Comparison of ENCODE assay signal across 14 cellular contexts in the genomic region with DNA sequence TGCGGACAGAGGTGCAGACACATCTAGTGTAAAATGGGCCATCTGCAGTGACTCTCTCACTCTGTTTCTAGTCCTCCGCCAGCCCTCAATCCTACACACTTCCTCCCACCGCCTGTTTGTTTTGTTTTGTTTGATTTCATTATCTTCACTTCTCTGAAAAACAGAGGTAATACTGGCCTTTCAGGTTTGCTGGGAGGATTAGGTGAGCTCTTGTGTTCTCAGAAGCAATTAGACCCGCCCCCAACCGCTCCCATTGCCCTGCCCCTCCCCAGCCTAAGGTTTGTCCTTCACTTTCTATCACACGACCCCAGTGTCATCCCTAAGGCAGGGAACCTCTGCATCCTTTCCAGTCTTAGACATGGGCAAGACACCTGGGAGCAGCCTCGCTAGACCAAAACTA. TPM values are rescaled to one million over a fixed set of nuclear protein-coding genes. Genes with fewer than 3 reads are reported as not detected.
DNase-seq lines count a peak whose midpoint lies in the region; ATAC-seq and TF ChIP-seq lines count a peak whose summit lies in the region.
"Had no signal": no experiment of that assay in that cellular context is flagged by ENCODE, and none has a peak within 500 bp of the region (broad histone marks: within the 10 kb centered on the region; RNA-seq: fewer than 3 reads in every experiment).

No MANE protein-coding gene starts in this region.

- H3K4me1 Mint-ChIP-seq in mesothelial cell of epicardium = peaks cover 24% of the 10 kb centered on the region

- H3K27ac ChIP-seq in 22Rv1 (peak overlapping the region; percentile 89), VCaP (peak overlapping the region; percentile 100), mesenchymal stem cell (ENCODE audit: low read length, poor library complexity, severe bottlenecking) (no peak overlapping the region)
- H3K27ac ChIP-seq: SJCRH30, spleen had no signal

- H2BK15ac ChIP-seq in mesenchymal stem cell (ENCODE audit: low read depth, poor library complexity, severe bottlenecking) = no peak overlapping the region

- no peaks in the 10 kb centered on the region for H3K9me3 ChIP-seq in mesenchymal stem cell (ENCODE audit: control insufficient read depth, low read length)
- H3K9me3 ChIP-seq: SJCRH30, spleen had no signal

- H2BK12ac ChIP-seq in mesenchymal stem cell (ENCODE audit: low read length in 2 of 2) = no peak overlapping the region

- H3K27ac Mint-ChIP-seq in mesothelial cell of epicardium = peak overlapping the region; percentile 82
- H3K27ac Mint-ChIP-seq: nephron had no signal

- H4K91ac ChIP-seq in mesenchymal stem cell (ENCODE audit: low read length) = no peak overlapping the region

- TF ChIP-seq CTCF in 22Rv1 (IDR thresholded peaks at IDR 0.05) = no peak
- TF ChIP-seq CTCF in VCaP (conservative IDR thresholded peaks at IDR 0.05) = no peak
- TF ChIP-seq CTCF in mesothelial cell of epicardium (IDR thresholded peaks at IDR 0.05; ENCODE audit: unreplicated experiment) = no peak

- no peaks in the 10 kb centered on the region for H3K27me3 Mint-ChIP-seq in mesothelial cell of epicardium (ENCODE audit: low read depth)

- H4K8ac ChIP-seq in mesenchymal stem cell (ENCODE audit: low read length) = no peak overlapping the region

- H2AFZ ChIP-seq in mesenchymal stem cell (ENCODE audit: low read depth, low read length) = no peak overlapping the region

- no peak for ATAC-seq in GM21717 (IDR thresholded peaks at IDR 0.05; ENCODE audit: unreplicated experiment)

- H3K27me3 ChIP-seq in mesenchymal stem cell (ENCODE audit: control insufficient read depth in 1 of 2, insufficient read depth in 1 of 2, low read length in 2 of 2) = no peaks in the 10 kb centered on the region
- H3K27me3 ChIP-seq: SJCRH30 had no signal

- no peak overlapping the region for H3K9ac ChIP-seq in mesenchymal stem cell (ENCODE audit: low read length)

- H3K18ac ChIP-seq in mesenchymal stem cell (ENCODE audit: low read depth in 1 of 2, low read length in 2 of 2) = no peak overlapping the region

- no peak overlapping the region for H2BK5ac ChIP-seq in mesenchymal stem cell (ENCODE audit: low read depth, low read length, poor library complexity, severe bottlenecking)

- H3K23ac ChIP-seq in mesenchymal stem cell (ENCODE audit: low read length in 2 of 2) = no peak overlapping the region

- no peak overlapping the region for H3K4me3 Mint-ChIP-seq in mesothelial cell of epicardium
- H3K4me3 Mint-ChIP-seq: nephron had no signal

- DNase-seq in HPDE6-E6E7 (ENCODE audit: extremely low spot score) (peak; percentile 34), mesothelial cell of epicardium (ENCODE audit: low spot score in 2 of 2, unreplicated experiment in 2 of 2) (no peak), mesenchymal stem cell (no peak), NCI-H226 (no peak), HK-2 (ENCODE audit: unreplicated experiment) (no peak)
- DNase-seq: activated CD8-positive, alpha-beta memory T cell treated with anti-CD3 and anti-CD28 coated beads, Interleukin-2, amount 50 U/mL, for 48 hours; NCI-H524; spleen had no signal

- H3K4me2 ChIP-seq in mesenchymal stem cell (ENCODE audit: low read length, poor library complexity, severe bottlenecking) = no peak overlapping the region

- H3K9me3 Mint-ChIP-seq in mesothelial cell of epicardium = peaks cover 5% of the 10 kb centered on the region

- H3K36me3 ChIP-seq in mesenchymal stem cell (ENCODE audit: control insufficient read depth in 1 of 2, insufficient read depth in 2 of 2, low read depth in 1 of 2, low read length in 2 of 2) = no peaks in the 10 kb centered on the region
- H3K36me3 ChIP-seq: SJCRH30, spleen had no signal

- WGBS in mesenchymal stem cell = 71% methylated on average over 5 of the region's 7 CpGs

- H2AK5ac ChIP-seq in mesenchymal stem cell (ENCODE audit: low read length, severe bottlenecking) = no peak overlapping the region

- H3K4ac ChIP-seq in mesenchymal stem cell (ENCODE audit: low read depth in 1 of 2, low read length in 2 of 2) = no peak overlapping the region

- no peak overlapping the region for H3K14ac ChIP-seq in mesenchymal stem cell (ENCODE audit: low read length in 2 of 2)

- no peaks in the 10 kb centered on the region for H3K36me3 Mint-ChIP-seq in mesothelial cell of epicardium

- no peaks in the 10 kb centered on the region for H3K79me1 ChIP-seq in mesenchymal stem cell (replicated peaks; ENCODE audit: low read length, poor library complexity, severe bottlenecking)

- peaks cover 4% of the 10 kb centered on the region for H3K4me1 ChIP-seq in mesenchymal stem cell (ENCODE audit: control insufficient read depth, insufficient read depth, low read depth, low read length)

- H2BK120ac ChIP-seq in mesenchymal stem cell (ENCODE audit: low read depth, low read length) = no peak overlapping the region

- no peak overlapping the region for H3K4me3 ChIP-seq in mesenchymal stem cell (ENCODE audit: insufficient read depth in 1 of 2, low read depth in 1 of 2, low read length in 2 of 2)
- H3K4me3 ChIP-seq: SJCRH30, spleen had no signal

RNA-seq across cellular contexts. Expression of a gene that starts 43.2 kb away (rescaled TPM):
- total RNA-seq in mesothelial cell of epicardium = 22.7 to 25.3 TPM (median 25.0 TPM) in 3 replicates
- polyA plus RNA-seq in mesenchymal stem cell (2013, experiment 1 of 2) = 0.08 TPM
- polyA plus RNA-seq in mesenchymal stem cell (2013, experiment 2 of 2) = 0.12 TPM
- total RNA-seq: G401, SJCRH30 had no signal
